ENCODE assay signal across 29 cellular contexts in genomic region chr6:138787138-138787537, GRCh38. TPM values are rescaled to one million over a fixed set of nuclear protein-coding genes. Genes with fewer than 3 reads are reported as not detected.
"Had no signal": no experiment of that assay in that cellular context is flagged by ENCODE, and none has a peak within 500 bp of the region (broad histone marks: within the 10 kb centered on the region; RNA-seq: fewer than 3 reads in every experiment).

No MANE protein-coding gene starts in this region.

- H3K27me3 ChIP-seq: body of pancreas, cardiac muscle cell, heart right ventricle, sigmoid colon, thyroid gland, upper lobe of right lung had no signal

- H3K27ac ChIP-seq: body of pancreas, cardiac muscle cell, sigmoid colon, thyroid gland, upper lobe of right lung had no signal

- H3K9me3 ChIP-seq: body of pancreas, heart right ventricle, sigmoid colon, thyroid gland, upper lobe of right lung had no signal

- DNase-seq: activated CD4-positive, alpha-beta T cell treated with anti-CD3 and anti-CD28 coated beads, Interleukin-2, amount 10 ng/mL, durations not matched to agents 24 days and 14 days; activated CD8-positive, alpha-beta memory T cell treated with anti-CD3 and anti-CD28 coated beads for 24 hours; activated CD8-positive, alpha-beta memory T cell treated with anti-CD3 and anti-CD28 coated beads, Interleukin-2, amount 50 U/mL, for 4 hours; activated effector memory CD4-positive, alpha-beta T cell treated with Interleukin-2 at 50 U/mL for 16 hours; activated naive CD4-positive, alpha-beta T cell treated with anti-CD3 and anti-CD28 coated beads for 36 hours; activated T-cell treated with anti-CD3 and anti-CD28 coated beads, Interleukin-2, amount 50 U/mL, for 24 hours; body of pancreas; cortex of kidney; heart right ventricle; islet precursor cell; left cardiac atrium; occipital lobe; posterior cingulate gyrus; sigmoid colon; stimulated activated CD4-positive, alpha-beta T cell treated with anti-CD3 and anti-CD28 coated beads, Interleukin-15, amount 100 ng/mL, for 24 hours; stimulated activated CD8-positive, alpha-beta memory T cell treated with anti-CD3 and anti-CD28 coated beads, Interleukin-4, amount 100 ng/mL, for 48 hours; stimulated activated naive CD4-positive, alpha-beta T cell treated with Interleukin-2 at 50 U/mL for 16 hours; substantia nigra; thyroid gland; upper lobe of right lung had no signal

- H3K4me1 Mint-ChIP-seq: memory B cell had no signal

- ATAC-seq: body of pancreas, upper lobe of right lung had no signal

- H3K4me2 ChIP-seq: smooth muscle cell had no signal

- H3K4me3 Mint-ChIP-seq: activated CD4-positive, alpha-beta T cell treated with anti-CD3 and anti-CD28 coated beads, Interleukin-2, amount 10 ng/mL, durations not matched to agents 24 days and 14 days; activated naive CD4-positive, alpha-beta T cell treated with anti-CD3 and anti-CD28 coated beads for 36 hours; activated T-cell treated with anti-CD3 and anti-CD28 coated beads, Interleukin-2, amount 50 U/mL, for 24 hours; memory B cell; neural crest cell had no signal

- H3K4me1 ChIP-seq: body of pancreas, thyroid gland, upper lobe of right lung had no signal

- H3K27me3 Mint-ChIP-seq: activated CD4-positive, alpha-beta T cell treated with anti-CD3 and anti-CD28 coated beads, Interleukin-2, amount 10 ng/mL, durations not matched to agents 24 days and 14 days; activated T-cell treated with anti-CD3 and anti-CD28 coated beads, Interleukin-2, amount 50 U/mL, for 24 hours; memory B cell had no signal

- H3K4me3 ChIP-seq: body of pancreas, cardiac muscle cell, heart right ventricle, sigmoid colon, smooth muscle cell, thyroid gland, upper lobe of right lung had no signal

- H3K9me3 Mint-ChIP-seq: activated CD4-positive, alpha-beta T cell treated with anti-CD3 and anti-CD28 coated beads, Interleukin-2, amount 10 ng/mL, durations not matched to agents 24 days and 14 days; activated naive CD4-positive, alpha-beta T cell treated with anti-CD3 and anti-CD28 coated beads for 36 hours; activated T-cell treated with anti-CD3 and anti-CD28 coated beads, Interleukin-2, amount 50 U/mL, for 24 hours; memory B cell; neural crest cell had no signal

- H3K27ac Mint-ChIP-seq: activated CD4-positive, alpha-beta T cell treated with anti-CD3 and anti-CD28 coated beads, Interleukin-2, amount 10 ng/mL, durations not matched to agents 24 days and 14 days; activated naive CD4-positive, alpha-beta T cell treated with anti-CD3 and anti-CD28 coated beads for 36 hours; activated T-cell treated with anti-CD3 and anti-CD28 coated beads, Interleukin-2, amount 50 U/mL, for 24 hours; memory B cell had no signal

RNA-seq across cellular contexts. Expression of gene ECT2L, which starts 8.7 kb away (rescaled TPM):
- total RNA-seq: activated CD4-positive, alpha-beta T cell treated with anti-CD3 and anti-CD28 coated beads, Interleukin-2, amount 10 ng/mL, durations not matched to agents 24 days and 14 days; activated naive CD4-positive, alpha-beta T cell treated with anti-CD3 and anti-CD28 coated beads for 36 hours; body of pancreas; cardiac muscle cell; epithelial cell of proximal tubule; fibroblast of villous mesenchyme; mononuclear cell; myocyte; neural crest cell; sigmoid colon; smooth muscle cell; T-helper 2 cell treated with Interferon-gamma antibody and Interleukin-4, amounts not matched to agents 100 ng/mL and 5 ng/mL, for 36 hours; upper lobe of right lung had no signal
- polyA plus RNA-seq: cardiac muscle cell had no signal
